8 cellular contexts compared by ENCODE assay signal in the genomic region with DNA sequence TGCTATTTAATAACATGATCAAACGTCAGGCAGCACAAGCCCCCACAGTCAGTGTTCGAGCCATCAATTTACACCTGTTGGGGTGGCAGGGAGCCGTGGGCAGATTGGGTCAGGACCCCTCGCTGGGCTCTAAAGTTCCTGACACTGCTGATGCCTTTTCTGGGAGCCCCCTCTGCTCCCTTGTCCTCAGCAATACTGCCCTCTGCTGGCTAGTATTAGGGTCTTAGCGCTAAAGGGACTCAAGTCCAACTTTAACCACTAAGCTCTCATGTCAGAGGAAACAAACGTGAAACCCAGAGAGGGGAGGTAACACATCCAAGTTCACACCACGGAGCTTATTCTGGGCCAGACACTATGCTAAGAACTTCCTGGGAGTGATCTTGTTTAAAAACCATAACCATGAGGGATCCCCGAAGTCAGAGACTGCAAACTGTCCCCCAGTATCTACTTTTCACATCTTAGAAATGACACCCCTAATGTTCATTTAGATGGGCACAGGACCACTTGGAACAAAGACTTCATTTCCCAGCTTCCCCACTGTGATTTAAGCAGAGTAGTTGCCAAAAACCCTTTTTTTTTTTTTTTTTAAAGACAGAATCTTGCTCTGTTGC. TPM values are rescaled to one million over a fixed set of nuclear protein-coding genes. Genes with fewer than 3 reads are reported as not detected.
DNase-seq lines count a peak whose midpoint lies in the region; ATAC-seq and TF ChIP-seq lines count a peak whose summit lies in the region.

No MANE protein-coding gene starts in this region.

- TF ChIP-seq POLR2A in heart left ventricle (IDR thresholded peaks at IDR 0.05) (no peak), sigmoid colon (IDR thresholded peaks at IDR 0.05) (no peak)

- DNase-seq in BE2C (peak; percentile 76), GM13976 (ENCODE audit: low spot score) (peak; percentile 82), NCI-H2171 (lab: John Stamatoyannopoulos, UW) (peak; percentile 67), heart left ventricle (peak in 1 of 5 donors; percentile 35), sigmoid colon (no peak)
- DNase-seq in activated T-cell treated with anti-CD3 and anti-CD28 coated beads, Interleukin-2, amount 50 U/mL, for 48 hours: peak; percentile 38 to 42

- H3K27ac ChIP-seq in heart left ventricle: no peak overlapping the region
- no peak overlapping the region for H3K27ac ChIP-seq in sigmoid colon

- peaks cover 2% of the 10 kb centered on the region; the same call in 1 of the 2 replicates for H3K36me3 ChIP-seq in BE2C
- peaks cover 0 to 37% (median 22%) of the 10 kb centered on the region in 9 donors for H3K36me3 ChIP-seq in heart left ventricle
- H3K36me3 ChIP-seq in sigmoid colon: peaks cover 24 to 72% (median 34%) of the 10 kb centered on the region in 4 donors

- no peak overlapping the region for H3K4me3 ChIP-seq in BE2C (ENCODE audit: low read depth, low read length)
- no peak overlapping the region for H3K4me3 ChIP-seq in heart left ventricle
- H3K4me3 ChIP-seq in sigmoid colon: no peak overlapping the region

- no peak for TF ChIP-seq EP300 in sigmoid colon (IDR thresholded peaks at IDR 0.05)

- H3K27me3 ChIP-seq in BE2C (no peaks in the 10 kb centered on the region), heart left ventricle (no peaks in the 10 kb centered on the region), sigmoid colon (no peaks in the 10 kb centered on the region)

- intact Hi-C loops in heart left ventricle (cut with DNase I) (loop anchor here (1.0 to 10.0 kb wide), 5 partner anchors 459 to 571 kb away; no protein-coding TSS in a partner anchor), sigmoid colon (cut with DNase I) (loop anchor here (1.0 kb wide), 1 partner anchor 461 kb away; no protein-coding TSS in a partner anchor)

- TF ChIP-seq CTCF in BE2C (IDR thresholded peaks at IDR 0.05; ENCODE audit: low read depth, low read length) (peak; percentile 90), GM13976 (IDR thresholded peaks at IDR 0.05; ENCODE audit: borderline replicate concordance, control extremely low read depth, extremely low read depth, insufficient read depth, missing control alignments) (peak; percentile 61), heart left ventricle (IDR thresholded peaks at IDR 0.05) (peak; percentile 47 to 81 (median 69)), sigmoid colon (IDR thresholded peaks at IDR 0.05) (peak; percentile 23 to 64 (median 45))

- in situ Hi-C loops in GM13976 (cut with MboI; ENCODE audit: low sequenced_read_pairs, unreplicated experiment): loop anchor here (10.0 kb wide), 1 partner anchor 461 kb away; no protein-coding TSS in a partner anchor

- no peaks in the 10 kb centered on the region for H3K9me3 ChIP-seq in BE2C
- no peaks in the 10 kb centered on the region for H3K9me3 ChIP-seq in heart left ventricle
- no peaks in the 10 kb centered on the region for H3K9me3 ChIP-seq in sigmoid colon

- no peaks in the 10 kb centered on the region for H3K4me1 ChIP-seq in BE2C
- no peaks in the 10 kb centered on the region for H3K4me1 ChIP-seq in heart left ventricle
- H3K4me1 ChIP-seq in sigmoid colon: no peaks in the 10 kb centered on the region

- WGBS in heart left ventricle, 4 donors: 36 to 51% (median 40%) methylated on average over 8 of the region's 8 CpGs
- WGBS in sigmoid colon, 2 donors: 56 to 67% methylated on average over 8 of the region's 8 CpGs

- peak in 1 of 4 donors; percentile 49 for ATAC-seq in heart left ventricle
- no peak for ATAC-seq in GM21515 (IDR thresholded peaks at IDR 0.05; ENCODE audit: unreplicated experiment)
- no peak for ATAC-seq in GM21528 (IDR thresholded peaks at IDR 0.05; ENCODE audit: low FRiP score, unreplicated experiment)

RNA-seq across cellular contexts. Expression of a gene that starts 20.4 kb away (rescaled TPM):
- polyA plus RNA-seq in BE2C (2012; ENCODE audit: insufficient read depth, insufficient read length, low read depth): 10.9 TPM
- total RNA-seq in heart left ventricle (1 to 10 TPM; 1.9 to 7.0 (median 3.7) TPM), sigmoid colon (10 to 100 TPM; 10.2 to 22.8 (median 16.4) TPM)
- polyA plus RNA-seq in heart left ventricle (1 to 10 TPM; 3.1 to 8.0 TPM), sigmoid colon (10 to 100 TPM in 1 of 3 donors, 1 to 10 TPM in 2; 5.4 to 14.4 (median 6.0) TPM)

RNA-seq across cellular contexts. Expression of a gene that starts 31.5 kb away (rescaled TPM):
- not detected for polyA plus RNA-seq in BE2C (2012; ENCODE audit: insufficient read depth, insufficient read length, low read depth)
- total RNA-seq in heart left ventricle (1 to 10 TPM in 3 of 9 donors, under 1 TPM in 6; 0.25 to 4.7 (median 0.70) TPM), sigmoid colon (10 to 100 TPM; 11.5 to 18.9 (median 15.7) TPM)
- polyA plus RNA-seq in heart left ventricle (under 1 TPM; 0.23 to 0.32 TPM), sigmoid colon (10 to 100 TPM; 23.6 to 34.2 (median 30.5) TPM)
